ENCODE assay signal across 8 cellular contexts in genomic region chr3:130093741-130094391, GRCh38. TPM values are rescaled to one million over a fixed set of nuclear protein-coding genes. Genes with fewer than 3 reads are reported as not detected.
A peak's percentile ranks its signal among the peaks of the same experiment; 100 is the strongest.
DNase-seq lines count a peak whose midpoint lies in the region; ATAC-seq and TF ChIP-seq lines count a peak whose summit lies in the region.

No MANE protein-coding gene starts in this region.

- peak overlapping the region; percentile 71 for H3K4me3 Mint-ChIP-seq in activated CD4-positive, alpha-beta T cell treated with anti-CD3 and anti-CD28 coated beads, Interleukin-2, amount 10 ng/mL, durations not matched to agents 24 days and 14 days
- peak overlapping the region; percentile 52 for H3K4me3 Mint-ChIP-seq in activated naive CD4-positive, alpha-beta T cell treated with anti-CD3 and anti-CD28 coated beads, Interleukin-2, amount 50 U/mL, for 24 hours
- peak overlapping the region; percentile 67 for H3K4me3 Mint-ChIP-seq in stimulated activated memory B cell treated with anti-CD40 and anti-IgM and Interleukin-4, amounts not matched to agents 10 μg/mL and 1 μg/mL and 100 μg/mL, for 72 hours

- peaks cover 30% of the 10 kb centered on the region for H3K4me1 Mint-ChIP-seq in activated CD4-positive, alpha-beta T cell treated with anti-CD3 and anti-CD28 coated beads, Interleukin-2, amount 10 ng/mL, durations not matched to agents 24 days and 14 days
- H3K4me1 Mint-ChIP-seq in activated naive CD4-positive, alpha-beta T cell treated with anti-CD3 and anti-CD28 coated beads, Interleukin-2, amount 50 U/mL, for 24 hours: peaks cover 17% of the 10 kb centered on the region
- H3K4me1 Mint-ChIP-seq in stimulated activated memory B cell treated with anti-CD40 and anti-IgM and Interleukin-4, amounts not matched to agents 10 μg/mL and 1 μg/mL and 100 μg/mL, for 72 hours: peaks cover 44% of the 10 kb centered on the region

- intact Hi-C loops in activated CD4-positive, alpha-beta T cell treated with anti-CD3 and anti-CD28 coated beads, Interleukin-2, amount 10 ng/mL, durations not matched to agents 24 days and 14 days (cut with micrococcal nuclease): no loop called here

- TF ChIP-seq CTCF in NB4 (IDR thresholded peaks at IDR 0.05; ENCODE audit: low read depth, low read length): no peak

- DNase-seq in activated CD4-positive, alpha-beta T cell treated with anti-CD3 and anti-CD28 coated beads, Interleukin-2, amount 10 ng/mL, durations not matched to agents 24 days and 14 days: peak; percentile 77
- DNase-seq in activated CD4-positive, alpha-beta T cell treated with anti-CD3 and anti-CD28 coated beads, Interleukin-2, amount 50 U/mL, for 1 hour: no peak
- DNase-seq in NB4 (ENCODE audit: low read depth) (peak; percentile 85), AG08396 (ENCODE audit: low spot score) (no peak)
- DNase-seq in NK-92 treated with Interleukin-12 subunit alpha and Interleukin-12 subunit beta, amount 100 ng/mL, for 24 hours (lab: John Stamatoyannopoulos, UW): no peak

- H3K27me3 Mint-ChIP-seq in activated CD4-positive, alpha-beta T cell treated with anti-CD3 and anti-CD28 coated beads, Interleukin-2, amount 10 ng/mL, durations not matched to agents 24 days and 14 days: no peaks in the 10 kb centered on the region
- H3K27me3 Mint-ChIP-seq in activated naive CD4-positive, alpha-beta T cell treated with anti-CD3 and anti-CD28 coated beads, Interleukin-2, amount 50 U/mL, for 24 hours: no peaks in the 10 kb centered on the region
- no peaks in the 10 kb centered on the region for H3K27me3 Mint-ChIP-seq in stimulated activated memory B cell treated with anti-CD40 and anti-IgM and Interleukin-4, amounts not matched to agents 10 μg/mL and 1 μg/mL and 100 μg/mL, for 72 hours

- H3K36me3 Mint-ChIP-seq in activated CD4-positive, alpha-beta T cell treated with anti-CD3 and anti-CD28 coated beads, Interleukin-2, amount 10 ng/mL, durations not matched to agents 24 days and 14 days (ENCODE audit: low read depth): no peaks in the 10 kb centered on the region
- H3K36me3 Mint-ChIP-seq in activated naive CD4-positive, alpha-beta T cell treated with anti-CD3 and anti-CD28 coated beads, Interleukin-2, amount 50 U/mL, for 24 hours: no peaks in the 10 kb centered on the region
- H3K36me3 Mint-ChIP-seq in stimulated activated memory B cell treated with anti-CD40 and anti-IgM and Interleukin-4, amounts not matched to agents 10 μg/mL and 1 μg/mL and 100 μg/mL, for 72 hours: no peaks in the 10 kb centered on the region

- TF ChIP-seq POLR2A in NB4 (IDR thresholded peaks at IDR 0.05; ENCODE audit: extremely low read depth, insufficient read length): no peak

- H3K9me3 Mint-ChIP-seq in activated CD4-positive, alpha-beta T cell treated with anti-CD3 and anti-CD28 coated beads, Interleukin-2, amount 10 ng/mL, durations not matched to agents 24 days and 14 days: no peaks in the 10 kb centered on the region
- no peaks in the 10 kb centered on the region for H3K9me3 Mint-ChIP-seq in activated naive CD4-positive, alpha-beta T cell treated with anti-CD3 and anti-CD28 coated beads, Interleukin-2, amount 50 U/mL, for 24 hours
- no peaks in the 10 kb centered on the region for H3K9me3 Mint-ChIP-seq in stimulated activated memory B cell treated with anti-CD40 and anti-IgM and Interleukin-4, amounts not matched to agents 10 μg/mL and 1 μg/mL and 100 μg/mL, for 72 hours

- no peak overlapping the region for H3K4me3 ChIP-seq in NB4 (ENCODE audit: low read depth, low read length)

- H3K27ac Mint-ChIP-seq in activated CD4-positive, alpha-beta T cell treated with anti-CD3 and anti-CD28 coated beads, Interleukin-2, amount 10 ng/mL, durations not matched to agents 24 days and 14 days: peak overlapping the region; percentile 72
- no peak overlapping the region for H3K27ac Mint-ChIP-seq in activated naive CD4-positive, alpha-beta T cell treated with anti-CD3 and anti-CD28 coated beads, Interleukin-2, amount 50 U/mL, for 24 hours
- peak overlapping the region; percentile 79 for H3K27ac Mint-ChIP-seq in stimulated activated memory B cell treated with anti-CD40 and anti-IgM and Interleukin-4, amounts not matched to agents 10 μg/mL and 1 μg/mL and 100 μg/mL, for 72 hours

- ATAC-seq in stimulated activated memory B cell treated with anti-CD40 and anti-IgM and Interleukin-4, amounts not matched to agents 10 μg/mL and 1 μg/mL and 100 μg/mL, for 72 hours: peak; percentile 66
- ATAC-seq in HG03469 (IDR thresholded peaks at IDR 0.05; ENCODE audit: unreplicated experiment): no peak

RNA-seq across cellular contexts. Expression of gene ALG1L2, which starts 12.2 kb away (rescaled TPM):
- not detected in 2 replicates for total RNA-seq in activated CD4-positive, alpha-beta T cell treated with anti-CD3 and anti-CD28 coated beads, Interleukin-2, amount 10 ng/mL, durations not matched to agents 24 days and 14 days

Comparison
In these comparisons a context has a peak if more than half of its experiments do, and no peak if none do; other contexts are left out.
1. DNase-seq: peak in activated CD4-positive, alpha-beta T cell treated with anti-CD3 and anti-CD28 coated beads, Interleukin-2, amount 10 ng/mL, durations not matched to agents 24 days and 14 days (single experiment) and NB4 (single experiment); none in activated CD4-positive, alpha-beta T cell treated with anti-CD3 and anti-CD28 coated beads, Interleukin-2, amount 50 U/mL, for 1 hour (single experiment), NK-92 treated with Interleukin-12 subunit alpha and Interleukin-12 subunit beta, amount 100 ng/mL, for 24 hours (single experiment) and AG08396 (single experiment).
2. Peak in every context shown above with its lines, with median percentiles within 50 percentile points of each other: H3K4me3 Mint-ChIP-seq.